Comparison of ENCODE assay signal across 8 cellular contexts in genomic region chr11:66438009-66438503, GRCh38. TPM values are rescaled to one million over a fixed set of nuclear protein-coding genes. Genes with fewer than 3 reads are reported as not detected.
DNase-seq lines count a peak whose midpoint lies in the region; ATAC-seq and TF ChIP-seq lines count a peak whose summit lies in the region.

No MANE protein-coding gene starts in this region.

- peak overlapping the region; percentile 84 for H3K4me2 ChIP-seq in DOHH2 (ENCODE audit: low read length)
- H3K4me2 ChIP-seq in OCI-LY7 (ENCODE audit: low read length) = peak overlapping the region; percentile 79

- intact Hi-C loops in OCI-LY7 (cut with micrococcal nuclease; ENCODE audit: unreplicated experiment) (no loop called here), ovary (cut with DNase I) (loop anchor here in 1 of 4 donors (2.0 kb wide), 1 partner anchor 29 kb away; no protein-coding TSS in a partner anchor)

- H3K79me2 ChIP-seq in DOHH2 (ENCODE audit: control insufficient read depth, low read length) (peaks cover 16% of the 10 kb centered on the region), OCI-LY7 (ENCODE audit: insufficient read depth, low read depth, low read length) (peaks cover 11% of the 10 kb centered on the region; the same call in 1 of the 2 replicates)

- TF ChIP-seq CTCF in DOHH2 (IDR thresholded peaks at IDR 0.05; ENCODE audit: low read depth, low read length, poor library complexity, severe bottlenecking) (no peak), OCI-LY7 (conservative IDR thresholded peaks at IDR 0.05; ENCODE audit: low read length) (no peak), ovary (IDR thresholded peaks at IDR 0.05) (no peak)

- H2AFZ ChIP-seq in OCI-LY7 (ENCODE audit: low read length) = peak overlapping the region; percentile 65

- no peak for ATAC-seq in HG03139 (IDR thresholded peaks at IDR 0.05; ENCODE audit: unreplicated experiment)

- H3K4me1 ChIP-seq in DOHH2 (ENCODE audit: control insufficient read depth, low read length) (peaks cover 7% of the 10 kb centered on the region), OCI-LY7 (ENCODE audit: insufficient read depth, low read length, poor library complexity, severe bottlenecking) (peaks cover 8% of the 10 kb centered on the region), ovary (ENCODE audit: insufficient read depth) (peaks cover 5% of the 10 kb centered on the region)

- H3K27ac ChIP-seq in DOHH2 (ENCODE audit: low read depth, low read length) = peak overlapping the region; percentile 63
- peak overlapping the region; percentile 52 for H3K27ac ChIP-seq in OCI-LY7 (ENCODE audit: low read depth, low read length, poor library complexity, severe bottlenecking)
- peak overlapping the region; percentile 60 for H3K27ac ChIP-seq in epithelial cell of prostate
- peak overlapping the region; percentile 86 to 90 for H3K27ac ChIP-seq in ovary

- H3K27me3 ChIP-seq in DOHH2 (ENCODE audit: control insufficient read depth, low read length) = no peaks in the 10 kb centered on the region
- no peaks in the 10 kb centered on the region for H3K27me3 ChIP-seq in ovary

- H3K36me3 ChIP-seq in DOHH2 (ENCODE audit: control insufficient read depth, low read length) (peaks cover 22% of the 10 kb centered on the region), OCI-LY7 (ENCODE audit: insufficient read depth, low read length) (peaks cover 29% of the 10 kb centered on the region), ovary (no peaks in the 10 kb centered on the region)

- no peaks in the 10 kb centered on the region for H3F3A ChIP-seq in DOHH2 (ENCODE audit: control insufficient read depth, insufficient read depth)

- WGBS in ovary, 3 donors = 3 to 6% (median 6%) methylated on average over 12 of the region's 12 CpGs

- POLR2A ChIA-PET in OCI-LY7 (lab: Charles Lee) = interaction anchor here (1.2 to 1.3 kb wide), 2 partner anchors 42 to 52 kb away, joined by 4 to 5 read pairs; partner anchors contain the start of gene DPP3

- BruUV-seq in OCI-LY7 (replicated peaks; lab: Mats Ljungman, UMichigan) = no TSS peak

- TF ChIP-seq POLR2A in ovary (IDR thresholded peaks at IDR 0.05) = no peak

- CTCF ChIA-PET in OCI-LY7 (lab: Charles Lee; ENCODE audit: unreplicated experiment) = interaction anchor here (1.0 to 1.2 kb wide), 3 partner anchors 41 to 108 kb away, joined by 3 read pairs; partner anchors contain the start of gene ZDHHC24

- H4K20me1 ChIP-seq in DOHH2 (ENCODE audit: control insufficient read depth, insufficient read depth, low read depth, low read length) (no peaks in the 10 kb centered on the region), OCI-LY7 (ENCODE audit: insufficient read depth, low read length) (no peaks in the 10 kb centered on the region)

- no peak for TF ChIP-seq EP300 in ovary (IDR thresholded peaks at IDR 0.05)

- H3K4me3 ChIP-seq in DOHH2 (ENCODE audit: low read length) (peak overlapping the region; percentile 73), OCI-LY7 (ENCODE audit: low read depth, low read length, poor library complexity, severe bottlenecking) (peak overlapping the region; percentile 90), ovary (peak overlapping the region; percentile 58)

- DNase-seq in OCI-LY7 (ENCODE audit: low spot score) = no peak
- no peak for DNase-seq in epithelial cell of prostate (ENCODE audit: low read depth, low spot score)
- DNase-seq in ovary = no peak
- DNase-seq in cortex of kidney (lab: John Stamatoyannopoulos, UW) = no peak
- no peak for DNase-seq in KG1 (lab: John Stamatoyannopoulos, UW)
- DNase-seq in activated CD4-positive, CD25-positive, alpha-beta regulatory T cell (lab: John Stamatoyannopoulos, UW) = no peak

- H3K9me2 ChIP-seq in DOHH2 (replicated peaks; ENCODE audit: control insufficient read depth, low read length) = no peaks in the 10 kb centered on the region
- H3K9me2 ChIP-seq in OCI-LY7 (ENCODE audit: insufficient read depth, low read length) = no peaks in the 10 kb centered on the region

- H3K9me3 ChIP-seq in DOHH2 (ENCODE audit: control insufficient read depth, insufficient read depth, low read length) (peaks cover 5% of the 10 kb centered on the region), OCI-LY7 (ENCODE audit: low read length) (no peaks in the 10 kb centered on the region), ovary (no peaks in the 10 kb centered on the region)

RNA-seq across cellular contexts. Expression of gene MRPL11, which starts 0.6 kb away (rescaled TPM):
- 82.6 and 101 TPM in 2 replicates for total RNA-seq in OCI-LY7 (2014; rRNA removed; shearing (Covaris generic))
- total RNA-seq in OCI-LY7 (2022) = 75.1 and 88.6 TPM in 2 replicates
- 10 to 100 TPM; 30.9 to 53.5 (median 44.1) TPM for total RNA-seq in ovary
- polyA plus RNA-seq in ovary = 10 to 100 TPM; 38.9 to 41.4 TPM

RNA-seq across cellular contexts. Expression of gene NPAS4, which starts 17.2 kb away (rescaled TPM):
- not detected in 2 replicates for total RNA-seq in OCI-LY7 (2014; rRNA removed; shearing (Covaris generic))
- not detected in 2 replicates for total RNA-seq in OCI-LY7 (2022)
- total RNA-seq in ovary = 1 to 10 TPM in 1 of 7 donors, under 1 TPM in 4, not detected in 2; 0.07 to 3.3 (median 0.36) TPM
- under 1 TPM; 0.11 to 0.25 TPM for polyA plus RNA-seq in ovary

RNA-seq across cellular contexts. Expression of gene PELI3, which starts 28.6 kb away (rescaled TPM):
- total RNA-seq in OCI-LY7 (2014; rRNA removed; shearing (Covaris generic)) = 7.7 and 8.1 TPM in 2 replicates
- total RNA-seq in OCI-LY7 (2022) (4.3 and 4.5 TPM in 2 replicates), ovary (10 to 100 TPM; 13.9 to 29.6 (median 21.7) TPM)
- 10 to 100 TPM in 1 of 2 donors, 1 to 10 TPM in 1; 7.6 to 18.5 TPM for polyA plus RNA-seq in ovary

RNA-seq across cellular contexts. Expression of gene DPP3, which starts 42.2 kb away (rescaled TPM):
- total RNA-seq in OCI-LY7 (2014; rRNA removed; shearing (Covaris generic)) = 40.0 and 47.2 TPM in 2 replicates
- 53.4 and 60.3 TPM in 2 replicates for total RNA-seq in OCI-LY7 (2022)
- total RNA-seq in ovary = 10 to 100 TPM in 5 of 7 donors, 1 to 10 TPM in 2; 6.5 to 19.3 (median 13.1) TPM
- 1 to 10 TPM; 8.2 TPM for polyA plus RNA-seq in ovary
